12 cellular contexts compared by ENCODE assay signal in the genomic region with DNA sequence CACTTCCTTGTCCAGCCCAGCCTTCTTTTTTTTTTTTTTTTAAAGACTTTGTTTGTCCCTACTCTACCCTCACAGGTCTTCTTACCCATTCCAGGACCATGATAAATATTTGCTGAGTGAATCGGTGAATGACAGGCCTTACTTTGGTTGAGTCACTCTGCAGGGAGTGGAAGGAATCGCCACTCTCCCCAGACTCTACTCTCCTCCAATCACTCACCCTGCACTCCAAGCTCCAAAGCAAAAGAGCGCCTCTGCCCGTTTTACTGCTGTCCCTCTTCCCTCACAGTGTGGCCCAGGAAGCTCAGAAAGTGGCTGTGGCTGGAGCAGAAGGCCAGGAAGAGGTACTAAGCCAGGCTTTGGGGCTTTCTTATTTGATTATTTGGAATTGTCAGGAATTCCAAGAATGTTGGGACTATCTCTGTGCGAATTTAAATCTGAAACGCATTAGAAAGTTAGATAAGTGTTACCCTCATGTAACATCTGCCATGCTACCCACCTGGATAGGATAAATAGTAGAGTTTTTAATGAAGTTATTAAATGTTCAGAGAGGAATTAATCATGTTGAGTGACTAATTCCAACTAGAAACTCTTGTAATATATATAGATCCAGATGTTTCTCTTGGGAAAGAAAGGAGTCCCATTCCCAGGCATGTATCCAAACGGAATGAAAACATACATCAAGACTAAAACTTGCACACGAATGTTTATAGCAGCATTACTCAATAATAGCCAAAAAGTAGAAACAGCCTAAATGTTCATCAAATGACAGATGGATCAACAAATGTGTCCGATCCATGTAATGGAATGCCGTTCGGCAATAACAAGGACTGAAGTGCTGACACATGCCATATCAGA. TPM values are rescaled to one million over a fixed set of nuclear protein-coding genes. Genes with fewer than 3 reads are reported as not detected.
DNase-seq lines count a peak whose midpoint lies in the region; ATAC-seq and TF ChIP-seq lines count a peak whose summit lies in the region.
"Had no signal": no experiment of that assay in that cellular context is flagged by ENCODE, and none has a peak within 500 bp of the region (broad histone marks: within the 10 kb centered on the region; RNA-seq: fewer than 3 reads in every experiment).

No MANE protein-coding gene starts in this region.

- no peaks in the 10 kb centered on the region for H3K9me3 Mint-ChIP-seq in activated CD4-positive, alpha-beta T cell treated with anti-CD3 and anti-CD28 coated beads, Interleukin-2, amount 10 ng/mL, durations not matched to agents 7 days and 5 days

- H3K4ac ChIP-seq in mesenchymal stem cell (ENCODE audit: low read depth in 1 of 2, low read length in 2 of 2): no peak overlapping the region

- H3K4me1 ChIP-seq in mesenchymal stem cell (ENCODE audit: control insufficient read depth, insufficient read depth, low read depth, low read length): peaks cover 6% of the 10 kb centered on the region
- H3K4me1 ChIP-seq in adrenal gland (replicated peaks in 1 of 2): no peaks in the 10 kb centered on the region

- no peak overlapping the region for H3K14ac ChIP-seq in mesenchymal stem cell (ENCODE audit: low read length in 2 of 2)

- H3K9ac ChIP-seq in mesenchymal stem cell (ENCODE audit: low read length): no peak overlapping the region

- H3K79me1 ChIP-seq in mesenchymal stem cell (replicated peaks; ENCODE audit: low read length, poor library complexity, severe bottlenecking): no peaks in the 10 kb centered on the region

- H4K91ac ChIP-seq in mesenchymal stem cell (ENCODE audit: low read length): no peak overlapping the region

- H2BK5ac ChIP-seq in mesenchymal stem cell (ENCODE audit: low read depth, low read length, poor library complexity, severe bottlenecking): no peak overlapping the region

- peak; percentile 68 for DNase-seq in DMS53 (lab: John Stamatoyannopoulos, UW)
- DNase-seq in LoVo (ENCODE audit: low spot score): peak; percentile 63
- DNase-seq in epithelial cell of esophagus (ENCODE audit: low read depth): peak; percentile 87
- DNase-seq in mesenchymal stem cell: peak; percentile 31
- DNase-seq in SHP77 treated with DMSO at 0.1 percent for 48 hours (lab: John Stamatoyannopoulos, UW): no peak
- no peak for DNase-seq in adrenal gland
- DNase-seq in activated CD4-positive, alpha-beta T cell treated with anti-CD3 and anti-CD28 coated beads, Interleukin-2, amount 10 ng/mL, durations not matched to agents 7 days and 5 days: no peak
- DNase-seq: aorta; left ventricle myocardium superior; ovary; stimulated activated CD4-positive, alpha-beta T cell treated with anti-CD3 and anti-CD28 coated beads, Interleukin-4, amount 100 ng/mL, for 4 hours had no signal

- no peak overlapping the region for H2BK15ac ChIP-seq in mesenchymal stem cell (ENCODE audit: low read depth, poor library complexity, severe bottlenecking)

- no peak for ATAC-seq in HG02588 (IDR thresholded peaks at IDR 0.05; ENCODE audit: unreplicated experiment)

- CTCF ChIA-PET in activated CD4-positive, alpha-beta T cell treated with anti-CD3 and anti-CD28 coated beads, Interleukin-2, amount 10 ng/mL, durations not matched to agents 7 days and 5 days (lab: Charles Lee): no interaction called here

- POLR2A ChIA-PET in activated CD4-positive, alpha-beta T cell treated with anti-CD3 and anti-CD28 coated beads, Interleukin-2, amount 10 ng/mL, durations not matched to agents 7 days and 5 days (lab: Charles Lee): no interaction called here

- TF ChIP-seq CTCF in epithelial cell of esophagus (IDR thresholded peaks at IDR 0.05; ENCODE audit: insufficient read depth, low read depth, low read length, missing control alignments): no peak
- TF ChIP-seq CTCF in adrenal gland (IDR thresholded peaks at IDR 0.05): no peak

- H2BK12ac ChIP-seq in mesenchymal stem cell (ENCODE audit: low read length in 2 of 2): no peak overlapping the region

- no peak overlapping the region for H2BK120ac ChIP-seq in mesenchymal stem cell (ENCODE audit: low read depth, low read length)

- H3K27me3 Mint-ChIP-seq in activated CD4-positive, alpha-beta T cell treated with anti-CD3 and anti-CD28 coated beads, Interleukin-2, amount 10 ng/mL, durations not matched to agents 7 days and 5 days: peaks cover 4% of the 10 kb centered on the region

- H2AFZ ChIP-seq in mesenchymal stem cell (ENCODE audit: low read depth, low read length): no peak overlapping the region

- H3K36me3 ChIP-seq in mesenchymal stem cell (ENCODE audit: control insufficient read depth in 1 of 2, insufficient read depth in 2 of 2, low read depth in 1 of 2, low read length in 2 of 2) (no peaks in the 10 kb centered on the region), adrenal gland (replicated peaks in 1 of 2) (no peaks in the 10 kb centered on the region)
- H3K36me3 ChIP-seq: ovary had no signal

- H3K9me3 ChIP-seq in mesenchymal stem cell (ENCODE audit: control insufficient read depth, low read length): no peaks in the 10 kb centered on the region
- H3K9me3 ChIP-seq in adrenal gland (replicated peaks in 1 of 3): no peaks in the 10 kb centered on the region
- H3K9me3 ChIP-seq: ovary had no signal

- H3K4me2 ChIP-seq in mesenchymal stem cell (ENCODE audit: low read length, poor library complexity, severe bottlenecking): no peak overlapping the region

- no peak overlapping the region for H4K8ac ChIP-seq in mesenchymal stem cell (ENCODE audit: low read length)

- H3K4me1 Mint-ChIP-seq in activated CD4-positive, alpha-beta T cell treated with anti-CD3 and anti-CD28 coated beads, Interleukin-2, amount 10 ng/mL, durations not matched to agents 7 days and 5 days: no peaks in the 10 kb centered on the region

- H3K27ac Mint-ChIP-seq in activated CD4-positive, alpha-beta T cell treated with anti-CD3 and anti-CD28 coated beads, Interleukin-2, amount 10 ng/mL, durations not matched to agents 7 days and 5 days: no peak overlapping the region

- H3K4me3 Mint-ChIP-seq in activated CD4-positive, alpha-beta T cell treated with anti-CD3 and anti-CD28 coated beads, Interleukin-2, amount 10 ng/mL, durations not matched to agents 7 days and 5 days: no peak overlapping the region

- H3K27ac ChIP-seq in mesenchymal stem cell (ENCODE audit: low read length, poor library complexity, severe bottlenecking): no peak overlapping the region
- no peak overlapping the region for H3K27ac ChIP-seq in adrenal gland
- H3K27ac ChIP-seq: ovary had no signal

- H3K36me3 Mint-ChIP-seq in activated CD4-positive, alpha-beta T cell treated with anti-CD3 and anti-CD28 coated beads, Interleukin-2, amount 10 ng/mL, durations not matched to agents 7 days and 5 days (ENCODE audit: low read depth): no peaks in the 10 kb centered on the region

- H2AK5ac ChIP-seq in mesenchymal stem cell (ENCODE audit: low read length, severe bottlenecking): no peak overlapping the region

- H3K4me3 ChIP-seq in epithelial cell of esophagus (ENCODE audit: low read length) (no peak overlapping the region), mesenchymal stem cell (ENCODE audit: insufficient read depth in 1 of 2, low read depth in 1 of 2, low read length in 2 of 2) (no peak overlapping the region), adrenal gland (no peak overlapping the region)
- H3K4me3 ChIP-seq: ovary had no signal

- H3K27me3 ChIP-seq in mesenchymal stem cell (ENCODE audit: control insufficient read depth in 1 of 2, insufficient read depth in 1 of 2, low read length in 2 of 2) (peaks cover 8 to 11% of the 10 kb centered on the region in 2 experiments), adrenal gland (no peaks in the 10 kb centered on the region)
- H3K27me3 ChIP-seq: ovary had no signal

- TF ChIP-seq POLR2A in adrenal gland (IDR thresholded peaks at IDR 0.05): no peak

- no peak overlapping the region for H3K18ac ChIP-seq in mesenchymal stem cell (ENCODE audit: low read depth in 1 of 2, low read length in 2 of 2)

- H3K23ac ChIP-seq in mesenchymal stem cell (ENCODE audit: low read length in 2 of 2): no peak overlapping the region

- intact Hi-C loops in adrenal gland (cut with DNase I): no loop called here

- WGBS in mesenchymal stem cell: 53% methylated on average over 10 of the region's 11 CpGs
- WGBS in adrenal gland, 4 donors: 71 to 75% (median 72%) methylated on average over 11 of the region's 11 CpGs

RNA-seq across cellular contexts. Expression of gene CHMP1B, which starts 43.0 kb away (rescaled TPM):
- polyA plus RNA-seq in mesenchymal stem cell (2013, experiment 1 of 2): 30.3 TPM
- 31.8 TPM for polyA plus RNA-seq in mesenchymal stem cell (2013, experiment 2 of 2)
- total RNA-seq in adrenal gland: 10 to 100 TPM; 37.8 to 44.4 (median 41.5) TPM
- polyA plus RNA-seq in adrenal gland: 10 to 100 TPM; 17.5 to 52.6 (median 29.1) TPM
- 10 to 100 TPM; 24.3 to 26.8 TPM for total RNA-seq in activated CD4-positive, alpha-beta T cell treated with anti-CD3 and anti-CD28 coated beads, Interleukin-2, amount 10 ng/mL, durations not matched to agents 7 days and 5 days

Comparison
In these comparisons a context has a peak if more than half of its experiments do, and no peak if none do; other contexts are left out.
1. DNase-seq: peak in DMS53 (single experiment), LoVo (single experiment), epithelial cell of esophagus (single experiment) and mesenchymal stem cell (single experiment); none in SHP77 treated with DMSO at 0.1 percent for 48 hours (single experiment), adrenal gland (0 of 7) and activated CD4-positive, alpha-beta T cell treated with anti-CD3 and anti-CD28 coated beads, Interleukin-2, amount 10 ng/mL, durations not matched to agents 7 days and 5 days (single experiment).